ENCODE assay signal across 8 cellular contexts in genomic region chr17:68195667-68196393, GRCh38. TPM values are rescaled to one million over a fixed set of nuclear protein-coding genes. Genes with fewer than 3 reads are reported as not detected.
DNase-seq lines count a peak whose midpoint lies in the region; ATAC-seq and TF ChIP-seq lines count a peak whose summit lies in the region.

No MANE protein-coding gene starts in this region.

- H3K27ac Mint-ChIP-seq in glutamatergic neuron (ENCODE audit: unreplicated experiment), result no peak overlapping the region

- peak; percentile 44 for ATAC-seq in RWPE2 (ENCODE audit: low read depth)
- ATAC-seq in gastrocnemius medialis, result no peak
- ATAC-seq in GM18505 (IDR thresholded peaks at IDR 0.05; ENCODE audit: unreplicated experiment), result no peak
- no peak for ATAC-seq in GM18511 (IDR thresholded peaks at IDR 0.05; ENCODE audit: unreplicated experiment)

- intact Hi-C loops in gastrocnemius medialis (cut with DNase I; ENCODE audit: low total_unique reads), result no loop called here

- peak overlapping the region; percentile 74 for H3K4me3 Mint-ChIP-seq in glutamatergic neuron (ENCODE audit: unreplicated experiment)

- H3K4me1 ChIP-seq in RWPE2 (ENCODE audit: insufficient read depth, poor library complexity, severe bottlenecking) (no peaks in the 10 kb centered on the region), gastrocnemius medialis (peaks cover 31 to 36% of the 10 kb centered on the region in 2 donors)

- peak; percentile 2 for DNase-seq in DMS79 treated with DMSO at 0.1 percent for 48 hours (lab: John Stamatoyannopoulos, UW)
- no peak for DNase-seq in DMS79 (lab: John Stamatoyannopoulos, UW)
- peak; percentile 75 for DNase-seq in RWPE2 (ENCODE audit: low spot score)
- DNase-seq in glutamatergic neuron, result no peak
- DNase-seq in gastrocnemius medialis, result no peak
- DNase-seq in cerebellar nuclear complex (lab: John Stamatoyannopoulos, UW), result no peak

- TF ChIP-seq POLR2A in gastrocnemius medialis (IDR thresholded peaks at IDR 0.05) (no peak), GM18505 (IDR thresholded peaks at IDR 0.05; ENCODE audit: borderline replicate concordance, extremely low read depth, insufficient read depth, insufficient read length) (no peak)

- H3K4me3 ChIP-seq in RWPE2 (ENCODE audit: severe bottlenecking) (peak overlapping the region; percentile 18), gastrocnemius medialis (peak overlapping the region; percentile 44 to 60 (median 54))

- H3K27me3 ChIP-seq in RWPE2 (ENCODE audit: insufficient read depth, poor library complexity, severe bottlenecking) (peaks cover 69% of the 10 kb centered on the region), gastrocnemius medialis (peaks cover 50 to 56% (median 54%) of the 10 kb centered on the region in 3 donors)

- H3K4me1 Mint-ChIP-seq in glutamatergic neuron (ENCODE audit: low read depth, unreplicated experiment), result peaks cover 4% of the 10 kb centered on the region

- TF ChIP-seq CTCF in RWPE2 (IDR thresholded peaks at IDR 0.05; ENCODE audit: poor library complexity, severe bottlenecking), result no peak
- no peak for TF ChIP-seq CTCF in glutamatergic neuron (IDR thresholded peaks at IDR 0.05; ENCODE audit: partially characterized antibody, unreplicated experiment)
- no peak for TF ChIP-seq CTCF in gastrocnemius medialis (IDR thresholded peaks at IDR 0.05 in 4 of 5, conservative IDR thresholded peaks at IDR 0.05 in 1 of 5)

- in situ Hi-C loops in gastrocnemius medialis (cut with MboI; ENCODE audit: low sequenced_read_pairs in 4 of 4), result loop anchor here in 1 of 4 donors (25.0 kb wide), 1 partner anchor 566 kb away; no protein-coding TSS in a partner anchor

- H3K36me3 ChIP-seq in RWPE2 (ENCODE audit: low read depth) (no peaks in the 10 kb centered on the region), gastrocnemius medialis (no peaks in the 10 kb centered on the region)

- H3K27me3 Mint-ChIP-seq in glutamatergic neuron (ENCODE audit: unreplicated experiment), result peaks cover 18% of the 10 kb centered on the region

- peaks cover 3% of the 10 kb centered on the region for H3K9me3 Mint-ChIP-seq in glutamatergic neuron (ENCODE audit: unreplicated experiment)

- H3K36me3 Mint-ChIP-seq in glutamatergic neuron (ENCODE audit: unreplicated experiment), result no peaks in the 10 kb centered on the region

- H3K27ac ChIP-seq in RWPE2 (ENCODE audit: poor library complexity, severe bottlenecking) (no peak overlapping the region), gastrocnemius medialis (no peak overlapping the region)

- H3K9me3 ChIP-seq in RWPE2 (ENCODE audit: severe bottlenecking) (no peaks in the 10 kb centered on the region), gastrocnemius medialis (no peaks in the 10 kb centered on the region)

RNA-seq across cellular contexts. Expression of gene AMZ2, which starts 52.0 kb away (rescaled TPM):
- total RNA-seq in glutamatergic neuron (ENCODE audit: unreplicated experiment) (68.5 TPM), gastrocnemius medialis (10 to 100 TPM; 47.6 to 86.9 (median 61.8) TPM)

Comparison
In these comparisons a context has a peak if more than half of its experiments do, and no peak if none do; other contexts are left out.
1. DNase-seq: peak in DMS79 treated with DMSO at 0.1 percent for 48 hours (single experiment) and RWPE2 (single experiment); none in DMS79 (single experiment), glutamatergic neuron (single experiment), gastrocnemius medialis (0 of 2) and cerebellar nuclear complex (0 of 2).